Comparison of ENCODE assay signal across 13 cellular contexts in genomic region chr7:26157520-26158105, GRCh38. TPM values are rescaled to one million over a fixed set of nuclear protein-coding genes. Genes with fewer than 3 reads are reported as not detected.
DNase-seq lines count a peak whose midpoint lies in the region; ATAC-seq and TF ChIP-seq lines count a peak whose summit lies in the region.
"Had no signal": no experiment of that assay in that cellular context is flagged by ENCODE, and none has a peak within 500 bp of the region (broad histone marks: within the 10 kb centered on the region; RNA-seq: fewer than 3 reads in every experiment).

No MANE protein-coding gene starts in this region.

- H3K4me3 ChIP-seq in GM12865 (ENCODE audit: low read depth, low read length): peak overlapping the region; percentile 32
- H3K4me3 ChIP-seq: left ventricle myocardium inferior, sigmoid colon, thyroid gland had no signal

- peak overlapping the region; percentile 30 for H3K27ac Mint-ChIP-seq in activated B cell treated with CpG ODN at 0.5 μM for 24 hours

- DNase-seq in NCI-H526 treated with DMSO at 0.1 percent for 48 hours (lab: John Stamatoyannopoulos, UW): peak; percentile 46
- no peak for DNase-seq in NCI-H526 (lab: John Stamatoyannopoulos, UW)
- DNase-seq in GM12865 (ENCODE audit: low read depth): no peak
- DNase-seq in activated B cell treated with CpG ODN at 0.5 μM for 24 hours: no peak
- DNase-seq in islet precursor cell: peak; percentile 33
- no peak for DNase-seq in NOMO-1 treated with DMSO at 0.1 percent for 48 hours (lab: John Stamatoyannopoulos, UW; ENCODE audit: unreplicated experiment)
- no peak for DNase-seq in stimulated activated CD4-positive, alpha-beta T cell treated with anti-CD3 and anti-CD28 coated beads, Interleukin-4, amount 100 ng/mL, for 24 hours
- no peak for DNase-seq in foreskin melanocyte
- DNase-seq: 8988T, left ventricle myocardium inferior, RPMI8226, sigmoid colon, thyroid gland had no signal

- TF ChIP-seq CTCF in GM12865 (IDR thresholded peaks at IDR 0.05; ENCODE audit: insufficient read depth, low read depth, low read length, missing control alignments) (no peak), activated B cell treated with CpG ODN at 0.5 μM for 24 hours (IDR thresholded peaks at IDR 0.05) (no peak)

- H3K4me1 Mint-ChIP-seq in activated B cell treated with CpG ODN at 0.5 μM for 24 hours: peaks cover 55% of the 10 kb centered on the region

- no peak overlapping the region for H3K4me3 Mint-ChIP-seq in activated B cell treated with CpG ODN at 0.5 μM for 24 hours

- H3K27me3 Mint-ChIP-seq in activated B cell treated with CpG ODN at 0.5 μM for 24 hours: no peaks in the 10 kb centered on the region

- no peaks in the 10 kb centered on the region for H3K36me3 Mint-ChIP-seq in activated B cell treated with CpG ODN at 0.5 μM for 24 hours (ENCODE audit: low read depth)

- intact Hi-C loops in activated B cell treated with CpG ODN at 0.5 μM for 24 hours (cut with micrococcal nuclease): loop anchor here (2.0 kb wide), 1 partner anchor 15 kb away; no protein-coding TSS in a partner anchor

- no peaks in the 10 kb centered on the region for H3K9me3 Mint-ChIP-seq in activated B cell treated with CpG ODN at 0.5 μM for 24 hours

- CTCF ChIA-PET in activated B cell treated with CpG ODN at 0.5 μM for 24 hours (lab: Charles Lee): interaction anchor here (0.9 to 2.1 kb wide), 3 partner anchors 40 to 263 kb away, joined by 3 to 7 read pairs (median 5); no protein-coding TSS in a partner anchor

- no peak for ATAC-seq in activated B cell treated with CpG ODN at 0.5 μM for 24 hours (ENCODE audit: low read depth)

- POLR2A ChIA-PET in activated B cell treated with CpG ODN at 0.5 μM for 24 hours (lab: Charles Lee): interaction anchor here (0.7 to 2.6 kb wide), 8 partner anchors 23 to 68 kb away, joined by 3 to 12 read pairs (median 4); partner anchors contain the start of gene HNRNPA2B1

RNA-seq across cellular contexts. Expression of gene NFE2L3, which starts 5.6 kb away (rescaled TPM):
- 2.7 and 3.0 TPM in 2 replicates for total RNA-seq in activated B cell treated with CpG ODN at 0.5 μM for 24 hours

RNA-seq across cellular contexts. Expression of gene HNRNPA2B1, which starts 42.9 kb away (rescaled TPM):
- 618 and 634 TPM in 2 replicates for total RNA-seq in activated B cell treated with CpG ODN at 0.5 μM for 24 hours

RNA-seq across cellular contexts. Expression of gene CBX3, which starts 43.9 kb away (rescaled TPM):
- 123 and 125 TPM in 2 replicates for total RNA-seq in activated B cell treated with CpG ODN at 0.5 μM for 24 hours

Comparison
In these comparisons a context has a peak if more than half of its experiments do, and no peak if none do; other contexts are left out.
1. DNase-seq: peak in NCI-H526 treated with DMSO at 0.1 percent for 48 hours (single experiment) and islet precursor cell (single experiment); none in NCI-H526 (0 of 2), GM12865 (single experiment), activated B cell treated with CpG ODN at 0.5 μM for 24 hours (single experiment), NOMO-1 treated with DMSO at 0.1 percent for 48 hours (single experiment), stimulated activated CD4-positive, alpha-beta T cell treated with anti-CD3 and anti-CD28 coated beads, Interleukin-4, amount 100 ng/mL, for 24 hours (single experiment) and foreskin melanocyte (single experiment).